16 cellular contexts compared by ENCODE assay signal in genomic region chr3:122184591-122184929, GRCh38. TPM values are rescaled to one million over a fixed set of nuclear protein-coding genes. Genes with fewer than 3 reads are reported as not detected.
DNase-seq lines count a peak whose midpoint lies in the region; ATAC-seq and TF ChIP-seq lines count a peak whose summit lies in the region.
"Had no signal": no experiment of that assay in that cellular context is flagged by ENCODE, and none has a peak within 500 bp of the region (broad histone marks: within the 10 kb centered on the region; RNA-seq: fewer than 3 reads in every experiment).

No MANE protein-coding gene starts in this region.

- H3K27ac Mint-ChIP-seq in brain (no peak overlapping the region), chondrocyte (ENCODE audit: unreplicated experiment) (no peak overlapping the region)
- H3K27ac Mint-ChIP-seq: activated naive CD4-positive, alpha-beta T cell treated with anti-CD3 and anti-CD28 coated beads, Interleukin-2, amount 10 ng/mL, durations not matched to agents 7 days and 5 days had no signal

- no peaks in the 10 kb centered on the region for H3K9me3 ChIP-seq in smooth muscle cell (replicated peaks; ENCODE audit: low read depth)

- H3F3A ChIP-seq in smooth muscle cell (ENCODE audit: low read depth): no peaks in the 10 kb centered on the region

- no peaks in the 10 kb centered on the region for H3K36me3 ChIP-seq in H7 (replicated peaks; ENCODE audit: control insufficient read depth, insufficient read depth, low read length)
- H3K36me3 ChIP-seq in kidney epithelial cell (ENCODE audit: control insufficient read depth, insufficient read depth, low read length): no peaks in the 10 kb centered on the region
- H3K36me3 ChIP-seq in smooth muscle cell (ENCODE audit: low read depth): no peaks in the 10 kb centered on the region

- H3K27ac ChIP-seq in smooth muscle cell (ENCODE audit: low read depth): no peak overlapping the region

- H2AFZ ChIP-seq in smooth muscle cell (ENCODE audit: low read depth): no peak overlapping the region

- H3K4me3 ChIP-seq in H7 (ENCODE audit: insufficient read depth, low read depth, low read length): peak overlapping the region; percentile 59
- H3K4me3 ChIP-seq in kidney epithelial cell (ENCODE audit: low read depth, low read length): peak overlapping the region; percentile 33
- H3K4me3 ChIP-seq in smooth muscle cell: peak overlapping the region; percentile 32

- no peaks in the 10 kb centered on the region for H3K79me2 ChIP-seq in smooth muscle cell (ENCODE audit: low read depth)

- H3K4me1 ChIP-seq in smooth muscle cell (ENCODE audit: low read depth): peaks cover 3% of the 10 kb centered on the region

- no peak overlapping the region for H3K9ac ChIP-seq in smooth muscle cell (ENCODE audit: low read depth)

- 13% methylated on average over 17 of the region's 19 CpGs for WGBS in smooth muscle cell (ENCODE audit: low lambda C conversion rate)

- H3K27me3 Mint-ChIP-seq in brain: peaks cover 86% of the 10 kb centered on the region
- peaks cover 64% of the 10 kb centered on the region for H3K27me3 Mint-ChIP-seq in chondrocyte (ENCODE audit: low read depth)

- TF ChIP-seq CTCF in brain (conservative IDR thresholded peaks at IDR 0.05): no peak
- TF ChIP-seq CTCF in kidney epithelial cell (IDR thresholded peaks at IDR 0.05; ENCODE audit: insufficient read depth, low read length, poor library complexity, severe bottlenecking): no peak
- TF ChIP-seq CTCF in smooth muscle cell (IDR thresholded peaks at IDR 0.05; ENCODE audit: borderline replicate concordance, insufficient read depth, poor library complexity, severe bottlenecking): no peak
- no peak for TF ChIP-seq CTCF in chondrocyte (IDR thresholded peaks at IDR 0.05)

- no peaks in the 10 kb centered on the region for H3K36me3 Mint-ChIP-seq in brain
- H3K36me3 Mint-ChIP-seq in chondrocyte (ENCODE audit: low read depth): no peaks in the 10 kb centered on the region
- H3K36me3 Mint-ChIP-seq: activated naive CD4-positive, alpha-beta T cell treated with anti-CD3 and anti-CD28 coated beads, Interleukin-2, amount 10 ng/mL, durations not matched to agents 7 days and 5 days had no signal

- H3K27me3 ChIP-seq in H7 (ENCODE audit: control insufficient read depth, insufficient read depth, low read length) (peaks cover 34% of the 10 kb centered on the region), kidney epithelial cell (ENCODE audit: control insufficient read depth, insufficient read depth, low read length) (peaks cover 16% of the 10 kb centered on the region), smooth muscle cell (ENCODE audit: low read depth) (peaks cover 95% of the 10 kb centered on the region)

- ATAC-seq in GM18861 (IDR thresholded peaks at IDR 0.05; ENCODE audit: unreplicated experiment): no peak
- ATAC-seq in SK-N-SH treated with all-trans-retinoic acid at 6 μM for 48 hours: no peak
- ATAC-seq in HG03108 (IDR thresholded peaks at IDR 0.05; ENCODE audit: unreplicated experiment): no peak

- peaks cover 0 to 5% (median 0%) of the 10 kb centered on the region in 5 experiments for H3K9me3 Mint-ChIP-seq in brain
- H3K9me3 Mint-ChIP-seq in chondrocyte (ENCODE audit: low read depth): no peaks in the 10 kb centered on the region
- H3K9me3 Mint-ChIP-seq: activated naive CD4-positive, alpha-beta T cell treated with anti-CD3 and anti-CD28 coated beads, Interleukin-2, amount 10 ng/mL, durations not matched to agents 7 days and 5 days had no signal

- H3K4me3 Mint-ChIP-seq in brain (peak overlapping the region; percentile 23 to 67 (median 56)), chondrocyte (ENCODE audit: unreplicated experiment) (no peak overlapping the region)
- H3K4me3 Mint-ChIP-seq: activated naive CD4-positive, alpha-beta T cell treated with anti-CD3 and anti-CD28 coated beads, Interleukin-2, amount 10 ng/mL, durations not matched to agents 7 days and 5 days had no signal

- DNase-seq in H7 (no peak), kidney epithelial cell (ENCODE audit: low read depth) (no peak), smooth muscle cell (lab: John Stamatoyannopoulos, UW; ENCODE audit: unreplicated experiment) (no peak), chondrocyte (ENCODE audit: low spot score) (no peak)
- DNase-seq: activated naive CD4-positive, alpha-beta T cell treated with anti-CD3 and anti-CD28 coated beads, Interleukin-2, amount 10 ng/mL, durations not matched to agents 7 days and 5 days; DND-41; MV-4-11; NCI-H2171 had no signal

- H3K4me1 Mint-ChIP-seq in brain: peaks cover 7% of the 10 kb centered on the region
- H3K4me1 Mint-ChIP-seq in chondrocyte (ENCODE audit: low read depth): peaks cover 6% of the 10 kb centered on the region

- peak overlapping the region; percentile 80 for H3K4me2 ChIP-seq in smooth muscle cell

- H4K20me1 ChIP-seq in smooth muscle cell (ENCODE audit: low read depth): no peaks in the 10 kb centered on the region

TF ChIP-seq in SK-N-SH treated with all-trans-retinoic acid at 6 μM for 48 hours, 23 proteins besides CTCF, POLR2A, EP300 and RAD21:
- TF ChIP-seq ZNF565 (CRISPR knock-in tag; conservative IDR thresholded peaks at IDR 0.05; ENCODE audit: low read depth): no peak
- TF ChIP-seq PATZ1 (CRISPR knock-in tag; IDR thresholded peaks at IDR 0.05; ENCODE audit: borderline replicate concordance): no peak
- TF ChIP-seq ZFP30 (CRISPR knock-in tag; IDR thresholded peaks at IDR 0.05): no peak
- TF ChIP-seq ZC3H10 (CRISPR knock-in tag; IDR thresholded peaks at IDR 0.05): no peak
- no peak for TF ChIP-seq BACH2 (CRISPR knock-in tag; IDR thresholded peaks at IDR 0.05; ENCODE audit: borderline replicate concordance)
- TF ChIP-seq ZNF70 (CRISPR knock-in tag; IDR thresholded peaks at IDR 0.05): no peak
- TF ChIP-seq GLIS3 (CRISPR knock-in tag; IDR thresholded peaks at IDR 0.05): no peak
- TF ChIP-seq SNAI2 (CRISPR knock-in tag; IDR thresholded peaks at IDR 0.05): no peak
- no peak for TF ChIP-seq TCF4 (CRISPR knock-in tag; IDR thresholded peaks at IDR 0.05; ENCODE audit: borderline replicate concordance)
- TF ChIP-seq TSHZ2 (CRISPR knock-in tag; IDR thresholded peaks at IDR 0.05): no peak
- TF ChIP-seq RARB (CRISPR knock-in tag; IDR thresholded peaks at IDR 0.05): no peak
- no peak for TF ChIP-seq TOX (CRISPR knock-in tag; IDR thresholded peaks at IDR 0.05; ENCODE audit: borderline replicate concordance)

RNA-seq across cellular contexts. Expression of gene CASR, which starts 1.1 kb away (rescaled TPM):
- total RNA-seq in H7 (2014; rRNA removed; shearing (Covaris generic)): 0.10 and 0.15 TPM in 2 replicates
- polyA plus RNA-seq in brain (ENCODE audit: insufficient read depth, low read depth, low replicate concordance) (not detected), smooth muscle cell (not detected in 2 replicates)
- total RNA-seq in kidney epithelial cell (0.04 and 0.07 TPM in 2 replicates), smooth muscle cell (not detected in 2 replicates), chondrocyte (not detected in 3 replicates)
- total RNA-seq: bronchial epithelial cell, glomerular endothelial cell, SK-MEL-5 had no signal
- polyA plus RNA-seq: BJ had no signal
